16 cellular contexts compared by ENCODE assay signal in the genomic region with DNA sequence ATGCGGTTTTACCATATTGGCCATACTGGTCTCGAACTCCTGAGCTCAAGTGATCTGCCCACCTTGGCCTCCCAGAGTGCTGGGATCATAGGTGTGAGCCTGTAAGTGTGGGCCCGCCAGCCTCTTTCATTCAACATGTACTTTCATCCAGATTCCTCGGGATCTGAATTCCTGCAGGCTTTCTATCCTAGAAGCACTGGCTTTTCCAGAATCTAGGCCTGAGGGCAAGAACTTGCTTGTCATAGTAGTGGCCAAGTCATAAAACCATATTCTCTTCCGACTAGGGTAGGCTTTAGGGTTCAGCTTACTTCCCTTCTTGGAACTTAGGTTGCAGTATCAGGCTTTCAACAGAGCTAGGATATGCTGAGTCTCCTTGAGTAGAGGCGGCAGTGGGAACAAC. TPM values are rescaled to one million over a fixed set of nuclear protein-coding genes. Genes with fewer than 3 reads are reported as not detected.
DNase-seq lines count a peak whose midpoint lies in the region; ATAC-seq and TF ChIP-seq lines count a peak whose summit lies in the region.
"Had no signal": no experiment of that assay in that cellular context is flagged by ENCODE, and none has a peak within 500 bp of the region (broad histone marks: within the 10 kb centered on the region; RNA-seq: fewer than 3 reads in every experiment).

No MANE protein-coding gene starts in this region.

- peak overlapping the region; percentile 88 for H3K27ac Mint-ChIP-seq in activated naive CD4-positive, alpha-beta T cell treated with anti-CD3 and anti-CD28 coated beads, Interleukin-2, amount 50 U/mL, for 24 hours
- H3K27ac Mint-ChIP-seq in T-helper 17 cell, result peak overlapping the region; percentile 93
- peak overlapping the region; percentile 52 to 73 for H3K27ac Mint-ChIP-seq in effector memory CD8-positive, alpha-beta T cell
- H3K27ac Mint-ChIP-seq: natural killer cell treated with Interleukin-12 subunit alpha and Interleukin-12 subunit beta and Interleukin-15 and Interleukin-18, amount 100 ng/mL, for 72 hours; progenitor cell of endocrine pancreas had no signal

- intact Hi-C loops in upper lobe of right lung (cut with DNase I), result no loop called here

- TF ChIP-seq CTCF in upper lobe of right lung (IDR thresholded peaks at IDR 0.05), result no peak

- DNase-seq in activated naive CD4-positive, alpha-beta T cell treated with Interleukin-2 at 50 U/mL for 16 hours, result no peak
- DNase-seq in T-helper 17 cell, result no peak
- no peak for DNase-seq in effector memory CD8-positive, alpha-beta T cell
- no peak for DNase-seq in upper lobe of right lung
- DNase-seq in SKM-1 treated with dmso at 0.1 percent for 144 hours (lab: John Stamatoyannopoulos, UW; ENCODE audit: unreplicated experiment), result no peak
- no peak for DNase-seq in NCI-H187 (lab: John Stamatoyannopoulos, UW)
- DNase-seq: activated gamma-delta T cell, NCI-H1694 treated with DMSO at 0.1 percent for 48 hours, NCI-H446, T-helper 9 cell had no signal

- H3K4me3 Mint-ChIP-seq in activated naive CD4-positive, alpha-beta T cell treated with anti-CD3 and anti-CD28 coated beads, Interleukin-2, amount 50 U/mL, for 24 hours, result peak overlapping the region; percentile 40
- no peak overlapping the region for H3K4me3 Mint-ChIP-seq in T-helper 17 cell
- no peak overlapping the region for H3K4me3 Mint-ChIP-seq in effector memory CD8-positive, alpha-beta T cell
- H3K4me3 Mint-ChIP-seq: natural killer cell treated with Interleukin-12 subunit alpha and Interleukin-12 subunit beta and Interleukin-15 and Interleukin-18, amount 100 ng/mL, for 72 hours had no signal

- no peaks in the 10 kb centered on the region for H3K9me3 Mint-ChIP-seq in activated naive CD4-positive, alpha-beta T cell treated with anti-CD3 and anti-CD28 coated beads, Interleukin-2, amount 50 U/mL, for 24 hours
- H3K9me3 Mint-ChIP-seq in effector memory CD8-positive, alpha-beta T cell, result no peaks in the 10 kb centered on the region
- H3K9me3 Mint-ChIP-seq: natural killer cell treated with Interleukin-12 subunit alpha and Interleukin-12 subunit beta and Interleukin-15 and Interleukin-18, amount 100 ng/mL, for 72 hours had no signal

- H3K4me1 ChIP-seq in upper lobe of right lung, result peaks cover 34% of the 10 kb centered on the region
- H3K4me1 ChIP-seq: breast epithelium had no signal

- H3K4me1 Mint-ChIP-seq in activated naive CD4-positive, alpha-beta T cell treated with anti-CD3 and anti-CD28 coated beads, Interleukin-2, amount 50 U/mL, for 24 hours, result peaks cover 71% of the 10 kb centered on the region
- H3K4me1 Mint-ChIP-seq in T-helper 17 cell, result peaks cover 55% of the 10 kb centered on the region
- H3K4me1 Mint-ChIP-seq in effector memory CD8-positive, alpha-beta T cell (ENCODE audit: low read depth in 2 of 2), result peaks cover 41 to 46% of the 10 kb centered on the region in 2 donors

- no peak overlapping the region for H3K4me3 ChIP-seq in upper lobe of right lung
- H3K4me3 ChIP-seq: breast epithelium had no signal

- no peaks in the 10 kb centered on the region for H3K9me3 ChIP-seq in T-helper 17 cell (ENCODE audit: control insufficient read depth, low read length, poor library complexity, severe bottlenecking)
- no peaks in the 10 kb centered on the region for H3K9me3 ChIP-seq in upper lobe of right lung
- H3K9me3 ChIP-seq: breast epithelium had no signal

- no peaks in the 10 kb centered on the region for H3K27me3 Mint-ChIP-seq in activated naive CD4-positive, alpha-beta T cell treated with anti-CD3 and anti-CD28 coated beads, Interleukin-2, amount 50 U/mL, for 24 hours
- H3K27me3 Mint-ChIP-seq in T-helper 17 cell, result no peaks in the 10 kb centered on the region
- no peaks in the 10 kb centered on the region for H3K27me3 Mint-ChIP-seq in effector memory CD8-positive, alpha-beta T cell
- H3K27me3 Mint-ChIP-seq: natural killer cell treated with Interleukin-12 subunit alpha and Interleukin-12 subunit beta and Interleukin-15 and Interleukin-18, amount 100 ng/mL, for 72 hours; progenitor cell of endocrine pancreas had no signal

- no peak overlapping the region for H3K27ac ChIP-seq in upper lobe of right lung
- H3K27ac ChIP-seq: breast epithelium had no signal

- H3K27me3 ChIP-seq in upper lobe of right lung, result no peaks in the 10 kb centered on the region
- H3K27me3 ChIP-seq: breast epithelium had no signal

- ATAC-seq in T-helper 17 cell (no peak), upper lobe of right lung (peak; percentile 64), GM19035 (IDR thresholded peaks at IDR 0.05; ENCODE audit: unreplicated experiment) (no peak)
- no peak for ATAC-seq in effector memory CD8-positive, alpha-beta T cell (replicated peaks)
- ATAC-seq: esophagus mucosa; natural killer cell treated with Interleukin-12 subunit alpha and Interleukin-12 subunit beta and Interleukin-15 and Interleukin-18, amount 100 ng/mL, for 72 hours had no signal

- H3K36me3 Mint-ChIP-seq in activated naive CD4-positive, alpha-beta T cell treated with anti-CD3 and anti-CD28 coated beads, Interleukin-2, amount 50 U/mL, for 24 hours, result peaks cover 31% of the 10 kb centered on the region
- peaks cover 6% of the 10 kb centered on the region for H3K36me3 Mint-ChIP-seq in T-helper 17 cell (ENCODE audit: low read depth)
- H3K36me3 Mint-ChIP-seq in effector memory CD8-positive, alpha-beta T cell (ENCODE audit: insufficient read depth), result peaks cover 60% of the 10 kb centered on the region
- H3K36me3 Mint-ChIP-seq: natural killer cell treated with Interleukin-12 subunit alpha and Interleukin-12 subunit beta and Interleukin-15 and Interleukin-18, amount 100 ng/mL, for 72 hours had no signal

- H3K36me3 ChIP-seq in upper lobe of right lung, result peaks cover 21% of the 10 kb centered on the region
- H3K36me3 ChIP-seq: breast epithelium had no signal

RNA-seq across cellular contexts. Expression of gene SLC7A6, which starts 15.4 kb away (rescaled TPM):
- 100 to 1,000 TPM; 148 to 171 TPM for total RNA-seq in T-helper 17 cell
- 61.9 TPM for total RNA-seq in upper lobe of right lung

RNA-seq across cellular contexts. Expression of gene SLC7A6OS, which starts 31.0 kb away (rescaled TPM):
- total RNA-seq in T-helper 17 cell (10 to 100 TPM; 35.3 to 36.0 TPM), upper lobe of right lung (18.8 TPM)

RNA-seq across cellular contexts. Expression of gene PRMT7, which starts 31.1 kb away (rescaled TPM):
- total RNA-seq in T-helper 17 cell, result 10 to 100 TPM; 55.2 to 59.4 TPM
- 30.0 TPM for total RNA-seq in upper lobe of right lung

RNA-seq across cellular contexts. Expression of gene PLA2G15, which starts 34.6 kb away (rescaled TPM):
- total RNA-seq in T-helper 17 cell (1 to 10 TPM; 6.6 to 7.4 TPM), upper lobe of right lung (30.4 TPM)

RNA-seq across cellular contexts. Expression of gene ESRP2, which starts 43.8 kb away (rescaled TPM):
- total RNA-seq in T-helper 17 cell (under 1 TPM; 0.10 to 0.16 TPM), upper lobe of right lung (61.0 TPM)
